In genomic region chr20:61186771-61187170, GRCh38 we compare ENCODE assay signal across 1 cellular context.
TF ChIP-seq lines count a peak whose summit lies in the region.

No MANE protein-coding gene starts in this region.

TF ChIP-seq in A549, 52 proteins besides CTCF, POLR2A, EP300 and RAD21:
- no peak for TF ChIP-seq REST (IDR thresholded peaks at IDR 0.05)
- no peak for TF ChIP-seq ZNF302 (CRISPR knock-in tag; IDR thresholded peaks at IDR 0.05)
- TF ChIP-seq ZC3H11A (IDR thresholded peaks at IDR 0.05), result no peak
- no peak for TF ChIP-seq NR3C1 (IDR thresholded peaks at IDR 0.05)
- no peak for TF ChIP-seq MAX (IDR thresholded peaks at IDR 0.05)
- no peak for TF ChIP-seq GATA3 (IDR thresholded peaks at IDR 0.05; ENCODE audit: borderline replicate concordance)
- TF ChIP-seq CBX8 (IDR thresholded peaks at IDR 0.05), result no peak
- no peak for TF ChIP-seq USF2 (IDR thresholded peaks at IDR 0.05)
- no peak for TF ChIP-seq PHF8 (IDR thresholded peaks at IDR 0.05; ENCODE audit: borderline replicate concordance, low read depth)
- no peak for TF ChIP-seq JUN (IDR thresholded peaks at IDR 0.05)
- no peak for TF ChIP-seq CHD4 (IDR thresholded peaks at IDR 0.05; ENCODE audit: borderline replicate concordance)
- TF ChIP-seq MAFK (IDR thresholded peaks at IDR 0.05; ENCODE audit: partially characterized antibody), result no peak
- TF ChIP-seq EHMT2 (IDR thresholded peaks at IDR 0.05; ENCODE audit: low read depth), result no peak
- no peak for TF ChIP-seq CEBPB (IDR thresholded peaks at IDR 0.05)
- TF ChIP-seq PBX3 (IDR thresholded peaks at IDR 0.05), result no peak
- no peak for TF ChIP-seq RCOR1 (IDR thresholded peaks at IDR 0.05; ENCODE audit: low read depth, low read length)
- no peak for TF ChIP-seq CBX2 (IDR thresholded peaks at IDR 0.05; ENCODE audit: borderline replicate concordance, low read depth)
- no peak for TF ChIP-seq HDAC2 (IDR thresholded peaks at IDR 0.05)
- TF ChIP-seq FOXS1 (CRISPR knock-in tag; IDR thresholded peaks at IDR 0.05), result no peak
- no peak for TF ChIP-seq BHLHE40 (IDR thresholded peaks at IDR 0.05; ENCODE audit: low read depth, low read length)
